Comparison of ENCODE assay signal across 27 cellular contexts in genomic region chr20:38013891-38014290, GRCh38.
"Had no signal": no experiment of that assay in that cellular context is flagged by ENCODE, and none has a peak within 500 bp of the region (broad histone marks: within the 10 kb centered on the region; RNA-seq: fewer than 3 reads in every experiment).

No MANE protein-coding gene starts in this region.

- H3K27me3 Mint-ChIP-seq: activated CD4-positive, alpha-beta T cell treated with anti-CD3 and anti-CD28 coated beads for 36 hours; activated CD8-positive, alpha-beta T cell treated with anti-CD3 and anti-CD28 coated beads for 36 hours; activated naive CD8-positive, alpha-beta T cell had no signal

- H3K27ac Mint-ChIP-seq: activated CD8-positive, alpha-beta T cell treated with anti-CD3 and anti-CD28 coated beads for 36 hours; activated naive CD4-positive, alpha-beta T cell treated with anti-CD3 and anti-CD28 coated beads for 36 hours; activated naive CD8-positive, alpha-beta T cell; activated T-helper 1 cell treated with anti-CD3 and anti-CD28 coated beads, Interleukin-12 subunit alpha, Interleukin-12 subunit beta, Interleukin-2, Interleukin-4 antibody, amounts not matched to agents 30 ng/mL and 10 ng/mL and 1 ng/mL, durations not matched to agents 14 hours and 24 hours and 36 hours; activated T-helper 2 cell treated with anti-CD3 and anti-CD28 coated beads, Interferon-gamma antibody, Interleukin-2, Interleukin-4, amounts not matched to agents 10 μg/mL and 5 μg/mL and 100 μg/mL, durations not matched to agents 14 hours and 24 hours and 36 hours had no signal

- ATAC-seq: activated CD4-positive, alpha-beta T cell treated with anti-CD3 and anti-CD28 coated beads for 36 hours; activated CD8-positive, alpha-beta T cell treated with anti-CD3 and anti-CD28 coated beads for 36 hours; foreskin keratinocyte; heart left ventricle had no signal

- H3K27me3 ChIP-seq: brain microvascular endothelial cell, esophagus muscularis mucosa, foreskin keratinocyte, gastrocnemius medialis, heart left ventricle had no signal

- H3K4me3 Mint-ChIP-seq: activated CD4-positive, alpha-beta T cell treated with anti-CD3 and anti-CD28 coated beads for 36 hours; activated CD8-positive, alpha-beta T cell treated with anti-CD3 and anti-CD28 coated beads for 36 hours; activated naive CD4-positive, alpha-beta T cell treated with anti-CD3 and anti-CD28 coated beads for 36 hours; activated naive CD8-positive, alpha-beta T cell; activated T-helper 1 cell treated with anti-CD3 and anti-CD28 coated beads, Interleukin-12 subunit alpha, Interleukin-12 subunit beta, Interleukin-2, Interleukin-4 antibody, amounts not matched to agents 30 ng/mL and 10 ng/mL and 1 ng/mL, durations not matched to agents 14 hours and 24 hours and 36 hours had no signal

- DNase-seq: activated CD4-positive, alpha-beta T cell treated with anti-CD3 and anti-CD28 coated beads for 36 hours; activated CD4-positive, alpha-beta T cell treated with anti-CD3 and anti-CD28 coated beads, Interleukin-2, amount 50 U/mL, for 1 hour; activated CD4-positive, alpha-beta T cell treated with anti-CD3 and anti-CD28 coated beads, Interleukin-2, amount 50 U/mL, for 48 hours; activated CD4-positive, CD25-positive, alpha-beta regulatory T cell; activated CD4-positive, CD25-positive, alpha-beta regulatory T cell treated with anti-CD3 and anti-CD28 coated beads, Interleukin-2, amount 50 U/mL, for 72 hours; activated CD8-positive, alpha-beta memory T cell treated with anti-CD3 and anti-CD28 coated beads for 24 hours; activated CD8-positive, alpha-beta T cell treated with anti-CD3 and anti-CD28 coated beads for 36 hours; activated effector memory CD4-positive, alpha-beta T cell treated with anti-CD3 and anti-CD28 coated beads, Interleukin-2, amount 50 U/mL, for 16 hours; activated naive CD4-positive, alpha-beta T cell treated with anti-CD3 and anti-CD28 coated beads for 36 hours; activated T-cell treated with anti-CD3 and anti-CD28 coated beads, Interleukin-2, amount 50 U/mL, for 1 hour; activated T-cell treated with anti-CD3 and anti-CD28 coated beads, Interleukin-2, amount 50 U/mL, for 48 hours; amniotic stem cell; anterior cingulate cortex; brain microvascular endothelial cell; cortex of kidney; effector CD8-positive, alpha-beta T cell; erythroblast; foreskin keratinocyte; gastrocnemius medialis; glutamatergic neuron; heart left ventricle; T-helper 1 cell; T-helper 2 cell had no signal

- H3K27ac ChIP-seq: brain microvascular endothelial cell, esophagus muscularis mucosa, foreskin keratinocyte, gastrocnemius medialis, heart left ventricle had no signal

- H3K4me3 ChIP-seq: esophagus muscularis mucosa, gastrocnemius medialis, heart left ventricle had no signal

- H3K4me1 ChIP-seq: foreskin keratinocyte had no signal

- H3K9me3 ChIP-seq: gastrocnemius medialis had no signal
